Comparison of ENCODE assay signal across 12 cellular contexts in the genomic region with DNA sequence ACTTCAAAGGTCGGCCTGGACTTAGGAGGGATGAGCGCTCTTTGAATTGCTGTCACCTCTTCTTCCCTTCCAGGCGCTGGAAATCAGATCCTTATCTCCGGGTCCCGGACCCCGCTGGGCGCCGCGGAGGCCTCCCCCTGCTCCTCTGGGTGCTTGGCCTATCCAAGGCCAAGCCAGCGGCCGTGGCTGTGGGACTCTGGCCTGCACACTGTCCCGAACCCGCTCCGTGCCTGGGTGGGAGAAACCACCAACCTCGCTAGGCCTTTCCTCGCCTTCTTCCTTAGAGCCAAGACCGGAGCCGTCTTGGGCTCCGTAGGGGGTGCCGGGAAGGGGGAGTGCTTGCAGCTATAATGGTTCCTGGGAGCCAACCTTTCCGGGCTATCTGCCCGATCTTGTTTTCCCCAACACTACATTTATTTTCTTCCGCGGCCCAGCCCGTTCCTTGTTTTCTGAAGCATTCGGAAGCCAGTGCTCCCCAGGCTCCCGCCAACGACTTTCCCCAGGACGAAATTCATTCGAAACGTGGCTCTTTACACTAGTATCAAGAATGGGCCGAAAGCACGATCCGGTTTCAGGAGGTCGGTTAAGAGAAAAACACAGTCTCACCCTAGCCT. TPM values are rescaled to one million over a fixed set of nuclear protein-coding genes. Genes with fewer than 3 reads are reported as not detected.
DNase-seq lines count a peak whose midpoint lies in the region; ATAC-seq and TF ChIP-seq lines count a peak whose summit lies in the region.
"Had no signal": no experiment of that assay in that cellular context is flagged by ENCODE, and none has a peak within 500 bp of the region (broad histone marks: within the 10 kb centered on the region; RNA-seq: fewer than 3 reads in every experiment).

No MANE protein-coding gene starts in this region.

- ATAC-seq in left lung (no peak), body of pancreas (no peak)
- ATAC-seq: HCT116 had no signal

- peaks cover 7% of the 10 kb centered on the region for H3K36me3 Mint-ChIP-seq in activated CD4-positive, alpha-beta T cell treated with anti-CD3 and anti-CD28 coated beads, Interleukin-2, amount 10 ng/mL, durations not matched to agents 7 days and 5 days (ENCODE audit: low read depth)

- H3K36me3 ChIP-seq in left lung (peaks cover 0 to 14% of the 10 kb centered on the region in 2 donors), subcutaneous abdominal adipose tissue (ENCODE audit: control insufficient read depth in 5 of 5, insufficient read depth in 5 of 5, low read length in 5 of 5) (peaks cover 0 to 9% (median 0%) of the 10 kb centered on the region in 5 donors), body of pancreas (replicated peaks in 1 of 2; ENCODE audit: insufficient read depth in 1 of 2, low read depth in 2 of 2) (no peaks in the 10 kb centered on the region)

- H3K27me3 Mint-ChIP-seq in activated CD4-positive, alpha-beta T cell treated with anti-CD3 and anti-CD28 coated beads, Interleukin-2, amount 10 ng/mL, durations not matched to agents 7 days and 5 days, result peaks cover 91% of the 10 kb centered on the region

- H3K27ac Mint-ChIP-seq in activated CD4-positive, alpha-beta T cell treated with anti-CD3 and anti-CD28 coated beads, Interleukin-2, amount 10 ng/mL, durations not matched to agents 7 days and 5 days, result peak overlapping the region; percentile 41

- peak overlapping the region in 1 of 5 donors; percentile 42 for H3K9ac ChIP-seq in subcutaneous abdominal adipose tissue (ENCODE audit: low read length in 5 of 5)

- peaks cover 2% of the 10 kb centered on the region for H3K9me3 Mint-ChIP-seq in activated CD4-positive, alpha-beta T cell treated with anti-CD3 and anti-CD28 coated beads, Interleukin-2, amount 10 ng/mL, durations not matched to agents 7 days and 5 days

- H3K27me3 ChIP-seq in left lung, result peaks cover 80 to 100% of the 10 kb centered on the region in 2 donors
- H3K27me3 ChIP-seq in subcutaneous abdominal adipose tissue (ENCODE audit: control insufficient read depth in 5 of 5, insufficient read depth in 4 of 5, low read length in 5 of 5), result peaks cover 25 to 69% (median 59%) of the 10 kb centered on the region in 5 donors
- peaks cover 0 to 47% of the 10 kb centered on the region in 2 donors for H3K27me3 ChIP-seq in body of pancreas

- DNase-seq in activated CD4-positive, alpha-beta T cell treated with anti-CD3 and anti-CD28 coated beads, Interleukin-2, amount 10 ng/mL, durations not matched to agents 7 days and 5 days, result no peak
- DNase-seq in activated CD4-positive, alpha-beta T cell treated with anti-CD3 and anti-CD28 coated beads for 48 hours, result no peak
- peak; percentile 22 for DNase-seq in astrocyte of the hippocampus (ENCODE audit: low read depth, low spot score)
- DNase-seq in left lung, result peak in 1 of 2 donors; percentile 77
- no peak for DNase-seq in middle frontal gyrus (ENCODE audit: extremely low spot score, low spot score)
- no peak for DNase-seq in NCI-H146 treated with DMSO at 0.1 percent for 48 hours (lab: John Stamatoyannopoulos, UW; ENCODE audit: unreplicated experiment)
- DNase-seq in body of pancreas, result no peak
- DNase-seq: ACHN, occipital lobe had no signal

- H3K27ac ChIP-seq in left lung (peak overlapping the region in 1 of 2 donors; percentile 48), subcutaneous abdominal adipose tissue (ENCODE audit: low read depth, low read length) (no peak overlapping the region), body of pancreas (no peak overlapping the region)
- H3K27ac ChIP-seq: epithelial cell of prostate had no signal

- H3K4me1 ChIP-seq in left lung, result peaks cover 0 to 33% of the 10 kb centered on the region in 2 donors
- peaks cover 2 to 58% (median 52%) of the 10 kb centered on the region in 5 donors for H3K4me1 ChIP-seq in subcutaneous abdominal adipose tissue (ENCODE audit: control insufficient read depth in 5 of 5, insufficient read depth in 5 of 5, low read length in 5 of 5)
- peaks cover 45% of the 10 kb centered on the region for H3K4me1 ChIP-seq in body of pancreas

- H3K4me3 ChIP-seq in left lung (peak overlapping the region; percentile 47 to 51), subcutaneous abdominal adipose tissue (ENCODE audit: low read depth in 1 of 5, low read length in 5 of 5) (peak overlapping the region; percentile 62 to 85 (median 77)), body of pancreas (no peak overlapping the region)

- WGBS in body of pancreas, 2 donors, result 26 to 28% methylated on average over 25 to 35 of the region's 35 CpGs

- peaks cover 26% of the 10 kb centered on the region for H3K4me1 Mint-ChIP-seq in activated CD4-positive, alpha-beta T cell treated with anti-CD3 and anti-CD28 coated beads, Interleukin-2, amount 10 ng/mL, durations not matched to agents 7 days and 5 days

- peak overlapping the region; percentile 30 for H3K4me3 Mint-ChIP-seq in activated CD4-positive, alpha-beta T cell treated with anti-CD3 and anti-CD28 coated beads, Interleukin-2, amount 10 ng/mL, durations not matched to agents 7 days and 5 days

- CTCF ChIA-PET in activated CD4-positive, alpha-beta T cell treated with anti-CD3 and anti-CD28 coated beads, Interleukin-2, amount 10 ng/mL, durations not matched to agents 7 days and 5 days (lab: Charles Lee), result interaction anchor here (1.4 kb wide), 2 partner anchors 13 to 16 kb away, joined by 3 read pairs; no protein-coding TSS in a partner anchor

- POLR2A ChIA-PET in activated CD4-positive, alpha-beta T cell treated with anti-CD3 and anti-CD28 coated beads, Interleukin-2, amount 10 ng/mL, durations not matched to agents 7 days and 5 days (lab: Charles Lee), result no interaction called here

- intact Hi-C loops in left lung (cut with DNase I), result no loop called here
- intact Hi-C loops in body of pancreas (cut with DNase I), result no loop called here

- H3K9me3 ChIP-seq in left lung (no peaks in the 10 kb centered on the region), subcutaneous abdominal adipose tissue (ENCODE audit: control insufficient read depth in 5 of 5, low read length in 5 of 5) (no peaks in the 10 kb centered on the region), body of pancreas (no peaks in the 10 kb centered on the region)

- no peak for TF ChIP-seq POLR2A in body of pancreas (IDR thresholded peaks at IDR 0.05)

- TF ChIP-seq CTCF in left lung (IDR thresholded peaks at IDR 0.05), result no peak
- no peak for TF ChIP-seq CTCF in body of pancreas (IDR thresholded peaks at IDR 0.05)

RNA-seq across cellular contexts. Expression of a gene that starts 2.4 kb away (rescaled TPM):
- total RNA-seq in activated CD4-positive, alpha-beta T cell treated with anti-CD3 and anti-CD28 coated beads, Interleukin-2, amount 10 ng/mL, durations not matched to agents 7 days and 5 days, result not detected
- total RNA-seq in left lung (10 to 100 TPM; 20.5 to 41.5 TPM), body of pancreas (1 to 10 TPM; 2.1 to 5.3 TPM)

Comparison
In these comparisons a context has a peak if more than half of its experiments do, and no peak if none do; other contexts are left out.
1. H3K4me3 ChIP-seq: peak in left lung (2 of 2) and subcutaneous abdominal adipose tissue (5 of 5); none in body of pancreas (0 of 2).